15 cellular contexts compared by ENCODE assay signal in genomic region chr4:117400039-117400835, GRCh38.
DNase-seq lines count a peak whose midpoint lies in the region; ATAC-seq and TF ChIP-seq lines count a peak whose summit lies in the region.
"Had no signal": no experiment of that assay in that cellular context is flagged by ENCODE, and none has a peak within 500 bp of the region (broad histone marks: within the 10 kb centered on the region; RNA-seq: fewer than 3 reads in every experiment).

No MANE protein-coding gene starts in this region.

- H3K4me1 ChIP-seq in mesendoderm (ENCODE audit: control insufficient read depth, low read depth, low read length): no peaks in the 10 kb centered on the region
- H3K4me1 ChIP-seq: stomach had no signal

- no peaks in the 10 kb centered on the region for H3K36me3 ChIP-seq in BJ (ENCODE audit: control insufficient read depth, insufficient read depth, low read length)
- H3K36me3 ChIP-seq in mesendoderm (ENCODE audit: control insufficient read depth, insufficient read depth, low read length): no peaks in the 10 kb centered on the region
- H3K36me3 ChIP-seq: stomach had no signal

- H2BK120ac ChIP-seq in mesendoderm (ENCODE audit: low read depth, low read length): no peak overlapping the region

- H3K18ac ChIP-seq in mesendoderm (ENCODE audit: low read length): no peak overlapping the region

- H2BK5ac ChIP-seq in mesendoderm (ENCODE audit: low read length): no peak overlapping the region

- H4K8ac ChIP-seq in mesendoderm (ENCODE audit: low read depth, low read length): no peak overlapping the region

- H3K4me2 ChIP-seq in mesendoderm (ENCODE audit: low read length): no peak overlapping the region

- no peak overlapping the region for H3K4me3 ChIP-seq in BJ (ENCODE audit: low read depth, low read length)
- H3K4me3 ChIP-seq in cardiac fibroblast (replicated peaks in 1 of 2; ENCODE audit: low read depth in 2 of 2, low read length in 2 of 2): no peak overlapping the region
- H3K4me3 ChIP-seq in mesendoderm (ENCODE audit: low read length): no peak overlapping the region
- H3K4me3 ChIP-seq: stomach had no signal

- H3K79me2 ChIP-seq in mesendoderm (ENCODE audit: control insufficient read depth, insufficient read depth, low read length): no peaks in the 10 kb centered on the region

- no peak overlapping the region for H3K23ac ChIP-seq in mesendoderm (ENCODE audit: low read length)

- no peak overlapping the region for H2BK15ac ChIP-seq in mesendoderm (replicated peaks; ENCODE audit: low read depth)

- POLR2A ChIA-PET in BJ (lab: Charles Lee): no interaction called here

- H3K27me3 ChIP-seq in BJ (ENCODE audit: control insufficient read depth, insufficient read depth, low read length) (no peaks in the 10 kb centered on the region), mesendoderm (ENCODE audit: insufficient read depth, low read length, poor library complexity) (no peaks in the 10 kb centered on the region)
- H3K27me3 ChIP-seq: stomach had no signal

- H2AK5ac ChIP-seq in mesendoderm (ENCODE audit: low read length): no peak overlapping the region

- H3K56ac ChIP-seq in mesendoderm (ENCODE audit: low read length): no peak overlapping the region

- H3K4ac ChIP-seq in mesendoderm (ENCODE audit: low read depth, low read length): no peak overlapping the region

- no peak overlapping the region for H3K9ac ChIP-seq in mesendoderm (ENCODE audit: low read length)

- TF ChIP-seq CTCF in BJ (IDR thresholded peaks at IDR 0.05; ENCODE audit: insufficient read depth, low read depth, low read length) (no peak), cardiac fibroblast (IDR thresholded peaks at IDR 0.05; ENCODE audit: low read depth, low read length) (no peak)

- no peak overlapping the region for H3K27ac ChIP-seq in mesendoderm (ENCODE audit: low read depth, low read length)
- H3K27ac ChIP-seq: stomach had no signal

- H3K79me1 ChIP-seq in mesendoderm (ENCODE audit: low read length): no peaks in the 10 kb centered on the region

- ATAC-seq in HG02798 (IDR thresholded peaks at IDR 0.05; ENCODE audit: poor library complexity, unreplicated experiment): no peak
- ATAC-seq: naive thymus-derived CD4-positive, alpha-beta T cell had no signal

- CTCF ChIA-PET in BJ (lab: Yijun Ruan, JAX): no interaction called here

- no peak overlapping the region for H4K5ac ChIP-seq in mesendoderm (ENCODE audit: low read length)

- DNase-seq in BJ (ENCODE audit: low read depth) (peak; percentile 26), LoVo (ENCODE audit: low spot score) (peak; percentile 53), cardiac fibroblast (ENCODE audit: low read depth in 2 of 2) (peak; percentile 46 to 49), mesendoderm (peak; percentile 51), NCI-H1092 (lab: John Stamatoyannopoulos, UW) (no peak), T1000 (lab: John Stamatoyannopoulos, UW) (no peak), hippocampal formation (lab: John Stamatoyannopoulos, UW) (no peak)
- DNase-seq: amygdala; CD4-positive, CD25-positive, alpha-beta regulatory T cell; Kasumi-1; naive thymus-derived CD4-positive, alpha-beta T cell; NCI-H510A treated with DMSO at 0.1 percent for 48 hours; stimulated activated CD4-positive, alpha-beta T cell treated with anti-CD3 and anti-CD28 coated beads, Interleukin-2, amount 100 ng/mL, for 24 hours; stomach had no signal

Comparison
In these comparisons a context has a peak if more than half of its experiments do, and no peak if none do; other contexts are left out.
1. DNase-seq: peak in BJ (single experiment), LoVo (single experiment), cardiac fibroblast (2 of 2) and mesendoderm (single experiment); none in NCI-H1092 (single experiment), T1000 (single experiment) and hippocampal formation (0 of 2).